ENCODE assay signal across 23 cellular contexts in the genomic region with DNA sequence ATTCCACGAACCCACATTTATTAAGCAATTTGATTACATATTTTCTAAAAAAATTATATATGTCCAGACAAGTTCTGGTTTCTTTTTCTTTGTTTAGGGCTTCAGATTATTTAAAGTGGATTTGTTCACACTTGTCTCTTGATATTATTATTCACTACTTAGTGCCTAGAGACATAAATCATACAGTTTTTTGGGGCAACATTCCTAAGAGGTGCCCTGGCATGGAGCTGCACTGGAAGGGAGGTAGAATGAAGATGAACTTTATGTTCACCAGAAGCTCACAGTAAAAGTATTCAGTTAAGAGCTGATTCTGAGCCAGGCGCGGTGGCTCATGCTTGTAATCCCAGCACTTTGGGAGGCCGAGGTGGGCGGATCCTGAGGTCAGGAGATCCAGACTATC.
DNase-seq lines count a peak whose midpoint lies in the region; ATAC-seq and TF ChIP-seq lines count a peak whose summit lies in the region.
"Had no signal": no experiment of that assay in that cellular context is flagged by ENCODE, and none has a peak within 500 bp of the region (broad histone marks: within the 10 kb centered on the region; RNA-seq: fewer than 3 reads in every experiment).

No MANE protein-coding gene starts in this region.

- H4K20me1 ChIP-seq in mammary epithelial cell (ENCODE audit: insufficient read depth, low read length) = no peaks in the 10 kb centered on the region
- H4K20me1 ChIP-seq: BLaER1 treated with 17β-estradiol and CSF1 and Interleukin-3, amounts not matched to agents 10 nM and 100 nM had no signal

- in situ Hi-C loops in mammary epithelial cell (cut with MboI; ENCODE audit: low sequenced_read_pairs in 2 of 2) = no loop called here

- H3K27ac ChIP-seq in RWPE1 = peak overlapping the region; percentile 83
- no peak overlapping the region for H3K27ac ChIP-seq in mammary epithelial cell (ENCODE audit: insufficient read depth, low read depth, low read length)
- peak overlapping the region; percentile 70 for H3K27ac ChIP-seq in epithelial cell of prostate
- H3K27ac ChIP-seq: A549; BLaER1 treated with 17β-estradiol and CSF1 and Interleukin-3, amounts not matched to agents 10 nM and 100 nM had no signal

- DNase-seq in HPDE6-E6E7 (ENCODE audit: extremely low spot score) = peak; percentile 46
- peak; percentile 48 for DNase-seq in RWPE1 (ENCODE audit: low spot score)
- DNase-seq in mammary epithelial cell = peak; percentile 79
- peak; percentile 80 for DNase-seq in epithelial cell of prostate (ENCODE audit: low read depth, low spot score)
- DNase-seq in activated naive CD4-positive, alpha-beta T cell (lab: John Stamatoyannopoulos, UW) = no peak
- no peak for DNase-seq in KG1 (lab: John Stamatoyannopoulos, UW)
- DNase-seq: 8988T; ACHN; AML-193; BE2C; CD4-positive, alpha-beta T cell; CD8-positive, alpha-beta memory T cell; DMS 273 treated with DMSO at 0.1 percent for 48 hours; DMS79; EL; GDM1; H9 had no signal

- no peaks in the 10 kb centered on the region for H3K9me3 ChIP-seq in mammary epithelial cell (replicated peaks; ENCODE audit: insufficient read depth, low read length)
- H3K9me3 ChIP-seq: A549, BE2C had no signal

- H3K79me2 ChIP-seq in mammary epithelial cell (ENCODE audit: insufficient read depth, low read length) = no peaks in the 10 kb centered on the region

- peak overlapping the region; percentile 34 for H2AFZ ChIP-seq in mammary epithelial cell (ENCODE audit: low read depth, low read length)
- H2AFZ ChIP-seq: GM23338 had no signal

- no peak overlapping the region for H3K9ac ChIP-seq in mammary epithelial cell (ENCODE audit: insufficient read depth, low read length)
- H3K9ac ChIP-seq: BLaER1 treated with 17β-estradiol and CSF1 and Interleukin-3, amounts not matched to agents 10 nM and 100 nM had no signal

- CTCF ChIA-PET in RWPE1 (lab: Yijun Ruan, JAX) (no interaction called here), mammary epithelial cell (lab: Charles Lee; ENCODE audit: low non-redundant PET) (no interaction called here)

- no peaks in the 10 kb centered on the region for H3K36me3 ChIP-seq in mammary epithelial cell (ENCODE audit: insufficient read depth, low read length)
- H3K36me3 ChIP-seq: BE2C; BLaER1 treated with 17β-estradiol and CSF1 and Interleukin-3, amounts not matched to agents 10 nM and 100 nM had no signal

- H3K4me2 ChIP-seq in mammary epithelial cell (ENCODE audit: insufficient read depth, low read depth, low read length) = peak overlapping the region; percentile 18
- H3K4me2 ChIP-seq: A549; BLaER1 treated with 17β-estradiol and CSF1 and Interleukin-3, amounts not matched to agents 10 nM and 100 nM; GM23338 had no signal

- POLR2A ChIA-PET in RWPE1 (lab: Yijun Ruan, JAX; ENCODE audit: low non-redundant PET) = no interaction called here

- no peak overlapping the region for H3K4me3 ChIP-seq in mammary epithelial cell (replicated peaks in 1 of 3; ENCODE audit: insufficient read depth in 1 of 3, low read depth in 2 of 3, low read length in 3 of 3)
- H3K4me3 ChIP-seq: A549; BLaER1 treated with 17β-estradiol and CSF1 and Interleukin-3, amounts not matched to agents 10 nM and 100 nM; GM12878; GM23338 had no signal

- no peak for ATAC-seq in GM21381 (IDR thresholded peaks at IDR 0.05; ENCODE audit: unreplicated experiment)
- ATAC-seq: A549, GM12878, GM23338, HCT116 had no signal

- 0% methylated on average over 1 of the region's 5 CpGs for WGBS in mammary epithelial cell (ENCODE audit: low coverage, missing lambda C conversion rate)

- TF ChIP-seq CTCF in RWPE1 (conservative IDR thresholded peaks at IDR 0.05; ENCODE audit: low read depth) (no peak), mammary epithelial cell (conservative IDR thresholded peaks at IDR 0.05 in 1 of 2, IDR thresholded peaks at IDR 0.05 in 1 of 2; ENCODE audit: extremely low read depth in 1 of 2, insufficient read depth in 1 of 2, low read depth in 1 of 2, low read length in 2 of 2) (no peak)

- no peaks in the 10 kb centered on the region for H3K4me1 ChIP-seq in mammary epithelial cell (ENCODE audit: insufficient read depth, low read length)
- H3K4me1 ChIP-seq: A549; BLaER1 treated with 17β-estradiol and CSF1 and Interleukin-3, amounts not matched to agents 10 nM and 100 nM had no signal

- no peaks in the 10 kb centered on the region for H3K27me3 ChIP-seq in mammary epithelial cell (ENCODE audit: insufficient read depth, low read length)
- H3K27me3 ChIP-seq: BE2C; BLaER1 treated with 17β-estradiol and CSF1 and Interleukin-3, amounts not matched to agents 10 nM and 100 nM had no signal

- BruUV-seq in mammary epithelial cell (replicated peaks; lab: Mats Ljungman, UMichigan) = no TSS peak

- dilution Hi-C loops in mammary epithelial cell (cut with HindIII; ENCODE audit: low sequenced_read_pairs) = no loop called here

- intact Hi-C loops in mammary epithelial cell (cut with micrococcal nuclease) = no loop called here

Comparison
In these comparisons a context has a peak if more than half of its experiments do, and no peak if none do; other contexts are left out.
1. DNase-seq: peak in HPDE6-E6E7 (single experiment), RWPE1 (single experiment), mammary epithelial cell (single experiment) and epithelial cell of prostate (single experiment); none in activated naive CD4-positive, alpha-beta T cell (0 of 4) and KG1 (single experiment).